Comparison of ENCODE assay signal across 1 cellular context in genomic region chr11:46616551-46617450, GRCh38.
A peak's percentile ranks its signal among the peaks of the same experiment; 100 is the strongest.
TF ChIP-seq lines count a peak whose summit lies in the region.

HARBI1 (minus strand) TSS chr11:46617227; CDS start chr11:46616237, 990 bp downstream.

TF ChIP-seq in K562, 482 proteins besides CTCF, POLR2A, EP300 and RAD21 (continued from another document):
- no peak for TF ChIP-seq CLOCK (CRISPR knock-in tag; IDR thresholded peaks at IDR 0.05; ENCODE audit: borderline replicate concordance)
- no peak for TF ChIP-seq MAFK (IDR thresholded peaks at IDR 0.05; ENCODE audit: low read length)
- TF ChIP-seq BCOR (IDR thresholded peaks at IDR 0.05): no peak
- no peak for TF ChIP-seq CCAR2 (IDR thresholded peaks at IDR 0.05; ENCODE audit: low read depth, low read length)
- no peak for TF ChIP-seq POLR2AphosphoS2 (IDR thresholded peaks at IDR 0.05; ENCODE audit: low read length)
- TF ChIP-seq VEZF1 (CRISPR knock-in tag; IDR thresholded peaks at IDR 0.05): no peak
- TF ChIP-seq ZNF431 (CRISPR knock-in tag; IDR thresholded peaks at IDR 0.05): no peak
- no peak for TF ChIP-seq ZNF354B (CRISPR knock-in tag; IDR thresholded peaks at IDR 0.05)
- no peak for TF ChIP-seq PRDM10 (IDR thresholded peaks at IDR 0.05; ENCODE audit: partially characterized antibody)
- no peak for TF ChIP-seq MECOM (CRISPR knock-in tag; IDR thresholded peaks at IDR 0.05)
- TF ChIP-seq ZNF395 (CRISPR knock-in tag; IDR thresholded peaks at IDR 0.05): no peak
- no peak for TF ChIP-seq NR2C2 (CRISPR knock-in tag; IDR thresholded peaks at IDR 0.05)
- TF ChIP-seq NR2C2 (tag; IDR thresholded peaks at IDR 0.05): no peak; the same call in 1 of the 2 replicates
- TF ChIP-seq PHB2 (IDR thresholded peaks at IDR 0.05; ENCODE audit: low read depth): no peak
- TF ChIP-seq ZNF518B (CRISPR knock-in tag; IDR thresholded peaks at IDR 0.05): no peak
- no peak for TF ChIP-seq RFX7 (CRISPR knock-in tag; IDR thresholded peaks at IDR 0.05)
- TF ChIP-seq KDM1A (IDR thresholded peaks at IDR 0.05): no peak
- no peak; a peak in 3 of 4 replicates for TF ChIP-seq MAZ (CRISPR knock-in tag; conservative IDR thresholded peaks at IDR 0.05 in 1 of 2, IDR thresholded peaks at IDR 0.05 in 1 of 2)
- TF ChIP-seq CBFB (CRISPR knock-in tag; IDR thresholded peaks at IDR 0.05): no peak
- TF ChIP-seq TEAD4 (IDR thresholded peaks at IDR 0.05; ENCODE audit: low read length): peak; percentile 39; the same call in 1 of the 2 replicates
- TF ChIP-seq TEAD4 (CRISPR knock-in tag; IDR thresholded peaks at IDR 0.05; ENCODE audit: borderline replicate concordance): no peak
- TF ChIP-seq RFX1 (IDR thresholded peaks at IDR 0.05): no peak; the same call in 1 of the 2 replicates
- TF ChIP-seq PCBP2 (IDR thresholded peaks at IDR 0.05; ENCODE audit: low read depth, low read length, poor library complexity, severe bottlenecking): no peak
- no peak for TF ChIP-seq HNRNPUL1 (IDR thresholded peaks at IDR 0.05; ENCODE audit: low read length)
- no peak for TF ChIP-seq IRF1 (CRISPR knock-in tag; IDR thresholded peaks at IDR 0.05; ENCODE audit: borderline replicate concordance)
- TF ChIP-seq ZBTB40 (IDR thresholded peaks at IDR 0.05): peak; percentile 83
- no peak for TF ChIP-seq ZBTB40 (CRISPR knock-in tag; IDR thresholded peaks at IDR 0.05)
- peak; percentile 27; the same call in 1 of the 2 replicates for TF ChIP-seq MTA3 (IDR thresholded peaks at IDR 0.05; ENCODE audit: borderline replicate concordance)
- no peak for TF ChIP-seq ZNF121 (CRISPR knock-in tag; conservative IDR thresholded peaks at IDR 0.05)
- no peak for TF ChIP-seq ZNF224 (CRISPR knock-in tag; IDR thresholded peaks at IDR 0.05)
